Comparison of ENCODE assay signal across 1 cellular context in genomic region chr17:58006924-58007780, GRCh38.
TF ChIP-seq lines count a peak whose summit lies in the region.

A gene with protein sequence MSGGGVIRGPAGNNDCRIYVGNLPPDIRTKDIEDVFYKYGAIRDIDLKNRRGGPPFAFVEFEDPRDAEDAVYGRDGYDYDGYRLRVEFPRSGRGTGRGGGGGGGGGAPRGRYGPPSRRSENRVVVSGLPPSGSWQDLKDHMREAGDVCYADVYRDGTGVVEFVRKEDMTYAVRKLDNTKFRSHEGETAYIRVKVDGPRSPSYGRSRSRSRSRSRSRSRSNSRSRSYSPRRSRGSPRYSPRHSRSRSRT (minus strand): TSS chr17:58007246. CDS start chr17:58007137, 109 bp downstream.

TF ChIP-seq in HepG2, 621 proteins besides CTCF, POLR2A, EP300 and RAD21 (continued from another document):
- TF ChIP-seq, protein P1, sequence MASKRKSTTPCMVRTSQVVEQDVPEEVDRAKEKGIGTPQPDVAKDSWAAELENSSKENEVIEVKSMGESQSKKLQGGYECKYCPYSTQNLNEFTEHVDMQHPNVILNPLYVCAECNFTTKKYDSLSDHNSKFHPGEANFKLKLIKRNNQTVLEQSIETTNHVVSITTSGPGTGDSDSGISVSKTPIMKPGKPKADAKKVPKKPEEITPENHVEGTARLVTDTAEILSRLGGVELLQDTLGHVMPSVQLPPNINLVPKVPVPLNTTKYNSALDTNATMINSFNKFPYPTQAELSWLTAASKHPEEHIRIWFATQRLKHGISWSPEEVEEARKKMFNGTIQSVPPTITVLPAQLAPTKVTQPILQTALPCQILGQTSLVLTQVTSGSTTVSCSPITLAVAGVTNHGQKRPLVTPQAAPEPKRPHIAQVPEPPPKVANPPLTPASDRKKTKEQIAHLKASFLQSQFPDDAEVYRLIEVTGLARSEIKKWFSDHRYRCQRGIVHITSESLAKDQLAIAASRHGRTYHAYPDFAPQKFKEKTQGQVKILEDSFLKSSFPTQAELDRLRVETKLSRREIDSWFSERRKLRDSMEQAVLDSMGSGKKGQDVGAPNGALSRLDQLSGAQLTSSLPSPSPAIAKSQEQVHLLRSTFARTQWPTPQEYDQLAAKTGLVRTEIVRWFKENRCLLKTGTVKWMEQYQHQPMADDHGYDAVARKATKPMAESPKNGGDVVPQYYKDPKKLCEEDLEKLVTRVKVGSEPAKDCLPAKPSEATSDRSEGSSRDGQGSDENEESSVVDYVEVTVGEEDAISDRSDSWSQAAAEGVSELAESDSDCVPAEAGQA (IDR thresholded peaks at IDR 0.05; ENCODE audit: low read depth) = peak; percentile 78
- TF ChIP-seq, protein P1 (CRISPR knock-in tag; IDR thresholded peaks at IDR 0.05; ENCODE audit: borderline replicate concordance) = peak; percentile 94
- TF ChIP-seq GATA4 (IDR thresholded peaks at IDR 0.05; ENCODE audit: borderline replicate concordance, low read depth) (peak; percentile 65; the same call in 1 of the 2 replicates), ZNF274 (CRISPR knock-in tag; IDR thresholded peaks at IDR 0.05) (peak; percentile 94), GABPB1 (CRISPR knock-in tag; IDR thresholded peaks at IDR 0.05) (peak; percentile 95)
